1 cellular context compared by ENCODE assay signal in genomic region chr4:78656968-78657445, GRCh38.
TF ChIP-seq lines count a peak whose summit lies in the region.

No MANE protein-coding gene starts in this region.

TF ChIP-seq in GM23338, 12 proteins besides CTCF, POLR2A, EP300 and RAD21 (continued from another document):
- TF ChIP-seq ZNF462 (CRISPR knock-in tag; IDR thresholded peaks at IDR 0.05) = no peak
- no peak for TF ChIP-seq JUNB (IDR thresholded peaks at IDR 0.05; ENCODE audit: unreplicated experiment)
- no peak for TF ChIP-seq ZNF331 (CRISPR knock-in tag; IDR thresholded peaks at IDR 0.05; ENCODE audit: low read depth)
